27 cellular contexts compared by ENCODE assay signal in genomic region chr1:37398096-37398495, GRCh38.
"Had no signal": no experiment of that assay in that cellular context is flagged by ENCODE, and none has a peak within 500 bp of the region (broad histone marks: within the 10 kb centered on the region; RNA-seq: fewer than 3 reads in every experiment).

No MANE protein-coding gene starts in this region.

- H3K4me3 Mint-ChIP-seq: stimulated activated effector memory CD8-positive, alpha-beta T cell treated with anti-CD3 and anti-CD28 coated beads, Interleukin-12 subunit alpha, Interleukin-12 subunit beta, amount 100 ng/mL, for 72 hours; stimulated activated memory B cell treated with anti-CD40 and anti-IgM and Interleukin-4, amounts not matched to agents 10 μg/mL and 1 μg/mL and 100 μg/mL, for 72 hours; stimulated activated naive B cell treated with anti-CD40 and anti-IgM and Interleukin-4, amounts not matched to agents 10 μg/mL and 1 μg/mL and 100 μg/mL, for 72 hours; stimulated activated naive CD8-positive, alpha-beta T cell treated with anti-CD3 and anti-CD28 coated beads, Interleukin-15, amount 100 ng/mL, for 72 hours; stimulated activated naive CD8-positive, alpha-beta T cell treated with anti-CD3 and anti-CD28 coated beads, Interleukin-15, Interleukin-2, amounts not matched to agents 100 ng/mL and 50 ng/mL, for 24 hours; type B pancreatic cell had no signal

- H3K27me3 ChIP-seq: testis, thyroid gland, upper lobe of left lung, uterus, vagina had no signal

- H3K36me3 ChIP-seq: stomach, suprapubic skin, thoracic aorta, thyroid gland, tibial artery, tibial nerve, transverse colon, upper lobe of left lung, upper lobe of right lung, uterus, vagina had no signal

- H3K27ac ChIP-seq: stomach, suprapubic skin, testis, thoracic aorta, thyroid gland, tibial artery, tibial nerve, transverse colon, upper lobe of left lung, upper lobe of right lung, uterus, vagina had no signal

- ATAC-seq: stimulated activated effector memory CD8-positive, alpha-beta T cell treated with anti-CD3 and anti-CD28 coated beads, Interleukin-12 subunit alpha, Interleukin-12 subunit beta, amount 100 ng/mL, for 72 hours; stimulated activated memory B cell treated with anti-CD40 and anti-IgM and Interleukin-4, amounts not matched to agents 10 μg/mL and 1 μg/mL and 100 μg/mL, for 72 hours; stimulated activated naive B cell treated with anti-CD40 and anti-IgM and Interleukin-4, amounts not matched to agents 10 μg/mL and 1 μg/mL and 100 μg/mL, for 72 hours; stimulated activated naive CD8-positive, alpha-beta T cell treated with anti-CD3 and anti-CD28 coated beads, Interleukin-15, amount 100 ng/mL, for 72 hours; stimulated activated naive CD8-positive, alpha-beta T cell treated with anti-CD3 and anti-CD28 coated beads, Interleukin-15, Interleukin-2, amounts not matched to agents 100 U/mL and 50 U/mL, for 24 hours; upper lobe of right lung had no signal

- H3K9me3 ChIP-seq: stomach, suprapubic skin, testis, thoracic aorta, thyroid gland, tibial artery, tibial nerve, transverse colon, upper lobe of left lung, upper lobe of right lung, uterus, vagina had no signal

- H3K4me1 Mint-ChIP-seq: stimulated activated effector memory CD8-positive, alpha-beta T cell treated with anti-CD3 and anti-CD28 coated beads, Interleukin-12 subunit alpha, Interleukin-12 subunit beta, amount 100 ng/mL, for 72 hours; stimulated activated memory B cell treated with anti-CD40 and anti-IgM and Interleukin-4, amounts not matched to agents 10 μg/mL and 1 μg/mL and 100 μg/mL, for 72 hours; stimulated activated naive B cell treated with anti-CD40 and anti-IgM and Interleukin-4, amounts not matched to agents 10 μg/mL and 1 μg/mL and 100 μg/mL, for 72 hours had no signal

- H3K36me3 Mint-ChIP-seq: stimulated activated effector memory CD8-positive, alpha-beta T cell treated with anti-CD3 and anti-CD28 coated beads, Interleukin-12 subunit alpha, Interleukin-12 subunit beta, amount 100 ng/mL, for 72 hours; stimulated activated memory B cell treated with anti-CD40 and anti-IgM and Interleukin-4, amounts not matched to agents 10 μg/mL and 1 μg/mL and 100 μg/mL, for 72 hours; stimulated activated naive B cell treated with anti-CD40 and anti-IgM and Interleukin-4, amounts not matched to agents 10 μg/mL and 1 μg/mL and 100 μg/mL, for 72 hours; type B pancreatic cell had no signal

- H3K4me3 ChIP-seq: stomach, suprapubic skin, testis, thoracic aorta, thyroid gland, tibial artery, tibial nerve, transverse colon, upper lobe of left lung, upper lobe of right lung, uterus, vagina had no signal

- DNase-seq: stimulated activated CD4-positive, alpha-beta T cell treated with anti-CD3 and anti-CD28 coated beads, Interleukin-2, amount 100 ng/mL, for 48 hours; stimulated activated CD4-positive, alpha-beta T cell treated with anti-CD3 and anti-CD28 coated beads, Interleukin-4, amount 100 ng/mL, for 1 hour; stimulated activated CD4-positive, alpha-beta T cell treated with anti-CD3 and anti-CD28 coated beads, Interleukin-4, amount 100 ng/mL, for 24 hours; stimulated activated CD4-positive, alpha-beta T cell treated with anti-CD3 and anti-CD28 coated beads, Interleukin-4, amount 100 ng/mL, for 4 hours; stimulated activated CD8-positive, alpha-beta memory T cell treated with anti-CD3 and anti-CD28 coated beads, Interleukin-4, amount 100 ng/mL, for 48 hours; stimulated activated naive B cell treated with anti-CD40 and anti-IgM and Interleukin-4, amounts not matched to agents 10 μg/mL and 1 μg/mL and 100 μg/mL, for 72 hours; stimulated activated naive CD4-positive, alpha-beta T cell; stimulated activated naive CD4-positive, alpha-beta T cell treated with Interleukin-2 at 50 U/mL for 16 hours; stimulated activated naive CD8-positive, alpha-beta T cell treated with anti-CD3 and anti-CD28 coated beads, Interleukin-15, amount 100 ng/mL, for 72 hours; stimulated activated naive CD8-positive, alpha-beta T cell treated with anti-CD3 and anti-CD28 coated beads, Interleukin-15, Interleukin-2, amounts not matched to agents 100 U/mL and 50 U/mL, for 24 hours; stomach; substantia nigra; testis; thyroid gland; tibial artery; transverse colon; upper lobe of left lung; upper lobe of right lung; uterus had no signal

- H3K9me3 Mint-ChIP-seq: stimulated activated effector memory CD8-positive, alpha-beta T cell treated with anti-CD3 and anti-CD28 coated beads, Interleukin-12 subunit alpha, Interleukin-12 subunit beta, amount 100 ng/mL, for 72 hours; stimulated activated memory B cell treated with anti-CD40 and anti-IgM and Interleukin-4, amounts not matched to agents 10 μg/mL and 1 μg/mL and 100 μg/mL, for 72 hours; stimulated activated naive B cell treated with anti-CD40 and anti-IgM and Interleukin-4, amounts not matched to agents 10 μg/mL and 1 μg/mL and 100 μg/mL, for 72 hours; stimulated activated naive CD8-positive, alpha-beta T cell treated with anti-CD3 and anti-CD28 coated beads, Interleukin-15, amount 100 ng/mL, for 72 hours; stimulated activated naive CD8-positive, alpha-beta T cell treated with anti-CD3 and anti-CD28 coated beads, Interleukin-15, Interleukin-2, amounts not matched to agents 100 ng/mL and 50 ng/mL, for 24 hours; type B pancreatic cell had no signal

- H3K27ac Mint-ChIP-seq: stimulated activated effector memory CD8-positive, alpha-beta T cell treated with anti-CD3 and anti-CD28 coated beads, Interleukin-12 subunit alpha, Interleukin-12 subunit beta, amount 100 ng/mL, for 72 hours; stimulated activated memory B cell treated with anti-CD40 and anti-IgM and Interleukin-4, amounts not matched to agents 10 μg/mL and 1 μg/mL and 100 μg/mL, for 72 hours; stimulated activated naive B cell treated with anti-CD40 and anti-IgM and Interleukin-4, amounts not matched to agents 10 μg/mL and 1 μg/mL and 100 μg/mL, for 72 hours; stimulated activated naive CD8-positive, alpha-beta T cell treated with anti-CD3 and anti-CD28 coated beads, Interleukin-15, amount 100 ng/mL, for 72 hours; stimulated activated naive CD8-positive, alpha-beta T cell treated with anti-CD3 and anti-CD28 coated beads, Interleukin-15, Interleukin-2, amounts not matched to agents 100 ng/mL and 50 ng/mL, for 24 hours; type B pancreatic cell had no signal

- H3K4me1 ChIP-seq: stomach, suprapubic skin, testis, thyroid gland, tibial artery, tibial nerve, transverse colon, upper lobe of left lung, upper lobe of right lung, uterus, vagina had no signal
